9 cellular contexts compared by ENCODE assay signal in the genomic region with DNA sequence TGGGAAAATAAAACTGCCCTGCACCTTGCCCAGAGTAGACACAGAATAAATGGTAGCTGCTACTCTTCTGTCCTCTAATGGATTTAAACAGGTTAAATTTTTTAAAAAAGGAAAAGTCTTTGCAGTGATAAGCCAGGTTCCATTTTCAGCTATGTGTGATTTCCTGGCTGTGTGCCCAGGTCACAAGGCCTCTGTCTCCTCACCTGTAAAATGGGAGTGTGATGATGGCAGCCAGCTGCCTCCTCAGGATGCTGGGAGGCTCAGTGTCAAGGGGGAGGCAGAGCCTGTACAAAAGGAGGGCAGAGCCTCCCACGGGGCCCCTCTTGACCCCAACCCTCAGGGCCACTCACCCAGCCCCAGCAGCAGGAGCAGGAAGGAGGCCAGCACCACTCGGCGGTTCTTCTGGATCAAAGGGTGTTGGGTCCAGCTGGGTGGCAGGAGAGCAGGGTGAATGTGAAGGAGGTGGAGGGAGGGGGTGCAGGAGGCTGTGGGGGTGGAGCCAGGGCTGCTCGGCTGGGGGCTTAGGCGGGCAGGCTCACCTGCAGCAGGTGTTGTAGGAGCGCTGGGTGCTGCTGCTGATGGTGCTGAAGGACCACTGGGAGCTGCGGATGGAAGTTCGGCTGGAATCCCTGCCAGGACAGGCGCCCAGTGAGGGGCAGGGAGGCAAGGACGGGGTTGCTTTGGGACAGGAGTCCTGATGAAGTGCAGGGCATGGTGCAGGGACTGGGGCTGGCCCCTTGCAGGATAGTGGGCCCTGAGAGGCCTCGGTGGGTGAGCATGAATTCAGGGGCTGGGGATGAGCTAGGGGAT. TPM values are rescaled to one million over a fixed set of nuclear protein-coding genes. Genes with fewer than 3 reads are reported as not detected.
DNase-seq lines count a peak whose midpoint lies in the region; ATAC-seq and TF ChIP-seq lines count a peak whose summit lies in the region.
"Had no signal": no experiment of that assay in that cellular context is flagged by ENCODE, and none has a peak within 500 bp of the region (broad histone marks: within the 10 kb centered on the region; RNA-seq: fewer than 3 reads in every experiment).

No MANE protein-coding gene starts in this region.

- H2BK5ac ChIP-seq in IMR-90 (ENCODE audit: low read depth, low read length, poor library complexity, severe bottlenecking): no peak overlapping the region

- CTCF ChIA-PET in A673 (lab: Charles Lee) (no interaction called here), IMR-90 (lab: Yijun Ruan, JAX) (no interaction called here), MCF 10A (lab: Yijun Ruan, JAX) (interaction anchor here (0.7 to 1.9 kb wide), 4 partner anchors 39 to 195 kb away, joined by 3 to 8 read pairs (median 4); a partner anchor contains a TSS)

- peak overlapping the region; percentile 55 for H2AK9ac ChIP-seq in IMR-90 (replicated peaks; ENCODE audit: low read depth, low read length, poor library complexity)

- H2BK20ac ChIP-seq in IMR-90 (ENCODE audit: low read depth, low read length): no peak overlapping the region

- H3K27me3 ChIP-seq in A673 (replicated peaks; ENCODE audit: insufficient read depth, low read depth, low read length, poor library complexity): no peaks in the 10 kb centered on the region
- H3K27me3 ChIP-seq in IMR-90 (ENCODE audit: control insufficient read depth, insufficient read depth, low read length): peaks cover 3% of the 10 kb centered on the region; the same call in 1 of the 2 replicates
- no peaks in the 10 kb centered on the region for H3K27me3 ChIP-seq in SJCRH30

- no peak overlapping the region for H3K4me2 ChIP-seq in IMR-90 (ENCODE audit: low read depth, low read length)

- H3K36me3 ChIP-seq in A673 (ENCODE audit: insufficient read depth, low read length, poor library complexity, severe bottlenecking): no peaks in the 10 kb centered on the region
- H3K36me3 ChIP-seq in IMR-90 (ENCODE audit: control insufficient read depth, insufficient read depth, low read length): peaks cover 2% of the 10 kb centered on the region; the same call in 1 of the 2 replicates
- no peaks in the 10 kb centered on the region for H3K36me3 ChIP-seq in SJCRH30

- peaks cover 11% of the 10 kb centered on the region for H3K4me1 ChIP-seq in A673 (ENCODE audit: insufficient read depth, low read length, poor library complexity, severe bottlenecking)
- peaks cover 9% of the 10 kb centered on the region for H3K4me1 ChIP-seq in IMR-90 (ENCODE audit: control insufficient read depth, insufficient read depth, low read length)
- no peaks in the 10 kb centered on the region for H3K4me1 ChIP-seq in SJCRH30

- H4K5ac ChIP-seq in IMR-90 (ENCODE audit: low read depth, low read length): no peak overlapping the region

- H3K14ac ChIP-seq in IMR-90 (replicated peaks; ENCODE audit: low read depth, low read length): no peak overlapping the region

- peaks cover 12% of the 10 kb centered on the region for H3K9me1 ChIP-seq in IMR-90 (ENCODE audit: insufficient read depth, low read length)

- H3K9me3 Mint-ChIP-seq in MCF 10A (ENCODE audit: unreplicated experiment) (no peaks in the 10 kb centered on the region), naive B cell (no peaks in the 10 kb centered on the region)

- no peak overlapping the region for H2BK15ac ChIP-seq in IMR-90 (ENCODE audit: low read depth, low read length)

- H4K20me1 ChIP-seq in IMR-90 (ENCODE audit: insufficient read depth, low read length): no peaks in the 10 kb centered on the region

- in situ Hi-C loops in IMR-90 (cut with MboI; ENCODE audit: low sequenced_read_pairs): no loop called here

- no peak overlapping the region for H2BK120ac ChIP-seq in IMR-90 (ENCODE audit: low read depth, low read length)

- POLR2A ChIA-PET in A673 (lab: Charles Lee; ENCODE audit: low non-redundant PET): no interaction called here
- POLR2A ChIA-PET in IMR-90 (lab: Charles Lee; ENCODE audit: unreplicated experiment): interaction anchor here (0.6 kb wide), 1 partner anchor 93 kb away, joined by 11 read pairs; no protein-coding TSS in a partner anchor
- POLR2A ChIA-PET in MCF 10A (lab: Yijun Ruan, JAX): interaction anchor here (1.2 to 3.2 kb wide), 10 partner anchors 8 to 116 kb away, joined by 3 to 48 read pairs (median 12); a partner anchor contains a TSS

- H4K8ac ChIP-seq in IMR-90 (ENCODE audit: low read depth in 2 of 2, low read length in 2 of 2): no peak overlapping the region

- H3K9ac ChIP-seq in IMR-90 (ENCODE audit: low read depth, low read length): no peak overlapping the region

- peaks cover 4 to 24% of the 10 kb centered on the region in 2 experiments; a peak in 2 of 4 replicates for H3K79me1 ChIP-seq in IMR-90 (ENCODE audit: low read depth in 1 of 2, low read length in 2 of 2)

- ATAC-seq in IMR-90 (ENCODE audit: low read depth): no peak
- ATAC-seq in naive B cell (ENCODE audit: low read depth in 2 of 2): no peak
- no peak for ATAC-seq in GM21447 (IDR thresholded peaks at IDR 0.05; ENCODE audit: unreplicated experiment)

- H3K36me3 Mint-ChIP-seq in MCF 10A (ENCODE audit: insufficient read depth, unreplicated experiment) (peaks cover 17% of the 10 kb centered on the region), naive B cell (no peaks in the 10 kb centered on the region)

- dilution Hi-C loops in IMR-90 (cut with HindIII; ENCODE audit: low sequenced_read_pairs, unreplicated experiment): no loop called here

- no peak overlapping the region for H2AK5ac ChIP-seq in IMR-90 (ENCODE audit: low read depth, low read length)

- H3K4me1 Mint-ChIP-seq in MCF 10A (ENCODE audit: insufficient read depth, unreplicated experiment): peaks cover 20% of the 10 kb centered on the region
- H3K4me1 Mint-ChIP-seq in naive B cell: peaks cover 39 to 62% (median 60%) of the 10 kb centered on the region in 3 donors

- TF ChIP-seq POLR2A in IMR-90 (IDR thresholded peaks at IDR 0.05; ENCODE audit: low read depth, low read length): no peak

- H3K4me3 Mint-ChIP-seq in MCF 10A (ENCODE audit: unreplicated experiment) (peak overlapping the region; percentile 95), naive B cell (peak overlapping the region; percentile 89 to 97 (median 94))

- no peak overlapping the region for H4K91ac ChIP-seq in IMR-90 (ENCODE audit: insufficient read depth, low read depth, low read length)

- H3K9me3 ChIP-seq in A673 (ENCODE audit: low read depth, low read length, poor library complexity, severe bottlenecking) (no peaks in the 10 kb centered on the region), IMR-90 (ENCODE audit: control insufficient read depth, insufficient read depth, low read length) (no peaks in the 10 kb centered on the region), SJCRH30 (replicated peaks) (no peaks in the 10 kb centered on the region)

- H3K4ac ChIP-seq in IMR-90 (ENCODE audit: low read depth, low read length): no peak overlapping the region

- H3K27me3 Mint-ChIP-seq in MCF 10A (ENCODE audit: insufficient read depth, unreplicated experiment) (no peaks in the 10 kb centered on the region), naive B cell (no peaks in the 10 kb centered on the region)

- intact Hi-C loops in A673 (cut with micrococcal nuclease; ENCODE audit: unreplicated experiment) (no loop called here), IMR-90 (cut with micrococcal nuclease) (no loop called here), MCF 10A (cut with micrococcal nuclease) (no loop called here)

- H3K56ac ChIP-seq in IMR-90 (ENCODE audit: extremely low read depth, insufficient read depth, low read length): no peak overlapping the region

- BruUV-seq in A673 (replicated peaks; lab: Mats Ljungman, UMichigan) (no TSS peak), IMR-90 (replicated peaks; lab: Mats Ljungman, UMichigan) (no TSS peak), MCF 10A (replicated peaks; lab: Mats Ljungman, UMichigan) (no TSS peak)

- TF ChIP-seq CTCF in A673 (conservative IDR thresholded peaks at IDR 0.05; ENCODE audit: low read depth, low read length) (no peak), IMR-90 (conservative IDR thresholded peaks at IDR 0.05; ENCODE audit: low read depth, low read length) (no peak), MCF 10A (IDR thresholded peaks at IDR 0.05; ENCODE audit: unreplicated experiment) (no peak)

- H3K18ac ChIP-seq in IMR-90 (ENCODE audit: low read depth, low read length): no peak overlapping the region

- peak overlapping the region; percentile 79 for H3K27ac Mint-ChIP-seq in MCF 10A (ENCODE audit: low read depth, unreplicated experiment)
- peak overlapping the region in 5 of 6 donors; percentile 42 to 94 (median 67) for H3K27ac Mint-ChIP-seq in naive B cell

- no peak overlapping the region for H3K23ac ChIP-seq in IMR-90 (ENCODE audit: low read depth, low read length)

- WGBS in IMR-90 (ENCODE audit: extremely low coverage in 2 of 2, insufficient read length in 1 of 2), 2 experiments: 86% methylated on average over 6 of the region's 11 CpGs; no CpG with 5 or more reads in 1 of the 2 experiments

- H3K4me3 ChIP-seq in A673 (ENCODE audit: low read depth, low read length, poor library complexity, severe bottlenecking): peak overlapping the region; percentile 84
- no peak overlapping the region for H3K4me3 ChIP-seq in IMR-90 (ENCODE audit: insufficient read depth, low read depth, low read length)
- no peak overlapping the region for H3K4me3 ChIP-seq in SJCRH30

- DNase-seq in A673 (ENCODE audit: low spot score): no peak
- DNase-seq in IMR-90: no peak
- no peak for DNase-seq in MCF 10A (ENCODE audit: unreplicated experiment)
- no peak for DNase-seq in naive B cell
- no peak for DNase-seq in SJCRH30
- DNase-seq in EL: no peak
- no peak for DNase-seq in HUDEP-2 (lab: John Stamatoyannopoulos, UW; ENCODE audit: unreplicated experiment in 76 of 76)

- TF ChIP-seq RAD21 in IMR-90 (IDR thresholded peaks at IDR 0.05; ENCODE audit: low read length): no peak

- H2AFZ ChIP-seq in IMR-90 (replicated peaks; ENCODE audit: low read length, poor library complexity): no peak overlapping the region

- no peak overlapping the region for H3K27ac ChIP-seq in A673 (ENCODE audit: low read depth, low read length, poor library complexity, severe bottlenecking)
- no peak overlapping the region for H3K27ac ChIP-seq in IMR-90 (ENCODE audit: insufficient read depth, low read length)
- H3K27ac ChIP-seq in SJCRH30: no peak overlapping the region

RNA-seq across cellular contexts. Expression of a gene that starts 1.9 kb away (rescaled TPM):
- 36.0 and 40.3 TPM in 2 replicates for total RNA-seq in A673 (2021)
- total RNA-seq in IMR-90 (2012; rRNA removed): 12.5 and 18.9 TPM in 2 replicates
- 55.0 and 64.4 TPM in 2 replicates for polyA plus RNA-seq in IMR-90 (2012; rRNA removed)
- 167 and 255 TPM in 2 replicates for polyA plus RNA-seq in IMR-90 (2012; cell fraction: cytosol; rRNA removed)
- polyA plus RNA-seq in IMR-90 (2012; cell fraction: nucleus; rRNA removed; ENCODE audit: low replicate concordance): 119 and 287 TPM in 2 replicates
- total RNA-seq in MCF 10A (2022): 49.7 and 50.1 TPM in 2 replicates
- polyA plus RNA-seq in naive B cell (ENCODE audit: low read depth in 6 of 6): 100 to 1,000 TPM; 183 to 250 (median 221) TPM
- 7.6 TPM in 2 replicates for total RNA-seq in SJCRH30 (2014; rRNA removed; shearing (Covaris generic))

RNA-seq across cellular contexts. Expression of a gene that starts 12.0 kb away (rescaled TPM):
- not detected in 2 replicates for total RNA-seq in A673 (2021)
- not detected in 2 replicates for total RNA-seq in IMR-90 (2012; rRNA removed)
- not detected in 2 replicates for polyA plus RNA-seq in IMR-90 (2012; rRNA removed)
- not detected in 2 replicates for polyA plus RNA-seq in IMR-90 (2012; cell fraction: cytosol; rRNA removed)
- not detected in 2 replicates for polyA plus RNA-seq in IMR-90 (2012; cell fraction: nucleus; rRNA removed; ENCODE audit: low replicate concordance)
- not detected in 2 replicates for total RNA-seq in MCF 10A (2022)
- 1 to 10 TPM in 5 of 6 donors, not detected in 1; 1.5 to 6.8 (median 2.1) TPM for polyA plus RNA-seq in naive B cell (ENCODE audit: low read depth in 6 of 6)
- 1.2 and 2.6 TPM in 2 replicates for total RNA-seq in SJCRH30 (2014; rRNA removed; shearing (Covaris generic))

RNA-seq across cellular contexts. Expression of a gene that starts 14.6 kb away (rescaled TPM):
- total RNA-seq in A673 (2021) (not detected in 2 replicates), IMR-90 (2012; rRNA removed) (not detected in 2 replicates), MCF 10A (2022) (not detected in 2 replicates)
- polyA plus RNA-seq in IMR-90 (2012; rRNA removed) (not detected in 2 replicates), naive B cell (ENCODE audit: low read depth in 6 of 6) (1 to 10 TPM in 5 of 6 donors, not detected in 1; 1.1 to 2.5 (median 1.7) TPM)
- not detected in 2 replicates for polyA plus RNA-seq in IMR-90 (2012; cell fraction: cytosol; rRNA removed)
- not detected in 2 replicates for polyA plus RNA-seq in IMR-90 (2012; cell fraction: nucleus; rRNA removed; ENCODE audit: low replicate concordance)
- not detected in 2 replicates for total RNA-seq in SJCRH30 (2014; rRNA removed; shearing (Covaris generic))
- total RNA-seq: lung microvascular endothelial cell had no signal

RNA-seq across cellular contexts. Expression of a gene that starts 15.7 kb away (rescaled TPM):
- total RNA-seq in A673 (2021): 66.0 and 77.9 TPM in 2 replicates
- 91.4 and 95.5 TPM in 2 replicates for total RNA-seq in IMR-90 (2012; rRNA removed)
- polyA plus RNA-seq in IMR-90 (2012; rRNA removed): 122 and 130 TPM in 2 replicates
- 119 and 146 TPM in 2 replicates for polyA plus RNA-seq in IMR-90 (2012; cell fraction: cytosol; rRNA removed)
- 57.9 and 94.8 TPM in 2 replicates for polyA plus RNA-seq in IMR-90 (2012; cell fraction: nucleus; rRNA removed; ENCODE audit: low replicate concordance)
- total RNA-seq in MCF 10A (2022): 28.7 and 30.5 TPM in 2 replicates
- polyA plus RNA-seq in naive B cell (ENCODE audit: low read depth in 6 of 6): 100 to 1,000 TPM in 4 of 6 donors, 10 to 100 TPM in 2; 86.8 to 149 (median 120) TPM
- total RNA-seq in SJCRH30 (2014; rRNA removed; shearing (Covaris generic)): 39.8 and 45.4 TPM in 2 replicates

RNA-seq across cellular contexts. Expression of a gene that starts 23.9 kb away (rescaled TPM):
- total RNA-seq in A673 (2021) (92.5 and 96.6 TPM in 2 replicates), IMR-90 (2012; rRNA removed) (76.4 and 79.4 TPM in 2 replicates), MCF 10A (2022) (44.9 and 59.8 TPM in 2 replicates)
- polyA plus RNA-seq in IMR-90 (2012; rRNA removed) (138 and 151 TPM in 2 replicates), naive B cell (ENCODE audit: low read depth in 6 of 6) (1 to 10 TPM; 6.5 to 9.9 (median 8.7) TPM)
- polyA plus RNA-seq in IMR-90 (2012; cell fraction: cytosol; rRNA removed): 81.3 and 148 TPM in 2 replicates
- polyA plus RNA-seq in IMR-90 (2012; cell fraction: nucleus; rRNA removed; ENCODE audit: low replicate concordance): 81.7 and 240 TPM in 2 replicates
- 25.5 and 30.1 TPM in 2 replicates for total RNA-seq in SJCRH30 (2014; rRNA removed; shearing (Covaris generic))
